13 cellular contexts compared by ENCODE assay signal in the genomic region with DNA sequence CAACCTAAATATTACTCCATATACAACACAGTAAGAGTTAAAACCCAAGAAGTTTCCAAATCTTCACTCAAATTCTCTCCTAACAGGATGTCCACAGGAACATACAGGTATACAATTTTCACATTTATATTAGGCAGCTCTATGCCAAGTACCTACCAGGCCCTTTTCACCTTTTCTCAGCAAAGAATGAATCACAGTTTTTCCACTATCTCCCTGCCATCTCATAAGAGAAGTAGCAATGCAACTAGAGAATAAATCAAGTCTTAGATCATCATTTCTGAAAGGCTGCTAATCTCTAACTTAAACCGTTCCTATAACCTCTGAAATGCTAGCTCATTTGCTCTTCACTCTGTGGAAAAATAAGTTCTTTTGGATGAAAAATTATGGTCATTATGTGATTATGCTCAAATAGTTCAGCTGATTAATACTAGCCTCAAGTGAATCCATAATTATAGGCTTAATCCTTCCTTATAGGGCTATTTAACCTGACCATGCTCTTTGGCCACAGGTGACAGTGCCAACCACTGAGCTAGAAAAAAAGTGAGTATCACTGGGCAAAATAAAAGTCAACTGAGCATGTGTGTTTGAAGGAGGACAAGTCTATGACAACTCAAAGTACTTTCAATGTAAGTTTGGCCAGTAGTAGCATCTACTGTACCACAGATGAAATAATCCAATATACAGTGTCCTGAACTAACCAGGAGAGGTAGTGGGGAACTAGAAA.
DNase-seq lines count a peak whose midpoint lies in the region; ATAC-seq, FAIRE-seq and TF ChIP-seq lines count a peak whose summit lies in the region.
"Had no signal": no experiment of that assay in that cellular context is flagged by ENCODE, and none has a peak within 500 bp of the region (broad histone marks: within the 10 kb centered on the region; RNA-seq: fewer than 3 reads in every experiment).

No MANE protein-coding gene starts in this region.

- H3K4me3 Mint-ChIP-seq in activated CD8-positive, alpha-beta T cell treated with anti-CD3 and anti-CD28 coated beads for 36 hours, result no peak overlapping the region
- H3K4me3 Mint-ChIP-seq in activated CD8-positive, alpha-beta T cell treated with anti-CD3 and anti-CD28 coated beads, Interleukin-2, amount 10 ng/mL, durations not matched to agents 7 days and 5 days, result no peak overlapping the region
- H3K4me3 Mint-ChIP-seq in stimulated activated naive CD8-positive, alpha-beta T cell treated with anti-CD3 and anti-CD28 coated beads, Interleukin-15, amount 100 ng/mL, for 72 hours, result no peak overlapping the region
- H3K4me3 Mint-ChIP-seq: nephron; T-helper 2 cell treated with Interferon-gamma antibody and Interleukin-4, amounts not matched to agents 5 μg/mL and 100 μg/mL, for 36 hours had no signal

- peak; percentile 55 for ATAC-seq in activated CD8-positive, alpha-beta T cell treated with anti-CD3 and anti-CD28 coated beads for 36 hours
- ATAC-seq in activated CD8-positive, alpha-beta T cell treated with anti-CD3 and anti-CD28 coated beads, Interleukin-2, amount 10 ng/mL, durations not matched to agents 7 days and 5 days, result no peak
- peak; percentile 22 for ATAC-seq in HG02938 (IDR thresholded peaks at IDR 0.05; ENCODE audit: unreplicated experiment)
- peak; percentile 35 for ATAC-seq in stimulated activated naive CD8-positive, alpha-beta T cell treated with anti-CD3 and anti-CD28 coated beads, Interleukin-15, amount 100 ng/mL, for 72 hours
- no peak for ATAC-seq in GM19324 (IDR thresholded peaks at IDR 0.05; ENCODE audit: low FRiP score, unreplicated experiment)

- POLR2A ChIA-PET in activated CD8-positive, alpha-beta T cell treated with anti-CD3 and anti-CD28 coated beads for 36 hours (lab: Charles Lee), result no interaction called here
- POLR2A ChIA-PET in activated CD8-positive, alpha-beta T cell treated with anti-CD3 and anti-CD28 coated beads, Interleukin-2, amount 10 ng/mL, durations not matched to agents 7 days and 5 days (lab: Charles Lee), result no interaction called here

- peak; percentile 76 for FAIRE-seq in RCC 7860 (lab: Jason Lieb, UNC)
- FAIRE-seq: frontal cortex had no signal

- in situ Hi-C loops in KBM-7 (cut with MboI; ENCODE audit: low pct_unique_long_range_greater_than_20kb, low sequenced_read_pairs), result no loop called here

- CTCF ChIA-PET in activated CD8-positive, alpha-beta T cell treated with anti-CD3 and anti-CD28 coated beads for 36 hours (lab: Charles Lee), result no interaction called here
- CTCF ChIA-PET in activated CD8-positive, alpha-beta T cell treated with anti-CD3 and anti-CD28 coated beads, Interleukin-2, amount 10 ng/mL, durations not matched to agents 7 days and 5 days (lab: Charles Lee), result interaction anchor here (0.6 kb wide), 1 partner anchor 694 kb away, joined by 4 read pairs; no protein-coding TSS in a partner anchor

- intact Hi-C loops in activated CD8-positive, alpha-beta T cell treated with anti-CD3 and anti-CD28 coated beads for 36 hours (cut with micrococcal nuclease), result no loop called here

- H3K27ac Mint-ChIP-seq in activated CD8-positive, alpha-beta T cell treated with anti-CD3 and anti-CD28 coated beads for 36 hours, result no peak overlapping the region
- no peak overlapping the region for H3K27ac Mint-ChIP-seq in activated CD8-positive, alpha-beta T cell treated with anti-CD3 and anti-CD28 coated beads, Interleukin-2, amount 10 ng/mL, durations not matched to agents 7 days and 5 days
- H3K27ac Mint-ChIP-seq in stimulated activated naive CD8-positive, alpha-beta T cell treated with anti-CD3 and anti-CD28 coated beads, Interleukin-15, amount 100 ng/mL, for 72 hours, result no peak overlapping the region
- H3K27ac Mint-ChIP-seq: nephron; T-helper 2 cell treated with Interferon-gamma antibody and Interleukin-4, amounts not matched to agents 5 μg/mL and 100 μg/mL, for 36 hours had no signal

- DNase-seq in activated CD8-positive, alpha-beta T cell treated with anti-CD3 and anti-CD28 coated beads for 36 hours, result no peak
- DNase-seq in activated CD8-positive, alpha-beta T cell treated with anti-CD3 and anti-CD28 coated beads, Interleukin-2, amount 10 ng/mL, durations not matched to agents 7 days and 5 days, result no peak
- DNase-seq in RCC 7860 (ENCODE audit: low spot score) (peak; percentile 19), KBM-7 (no peak)
- no peak for DNase-seq in stimulated activated naive CD8-positive, alpha-beta T cell treated with anti-CD3 and anti-CD28 coated beads, Interleukin-15, amount 100 ng/mL, for 72 hours
- no peak for DNase-seq in stimulated activated CD8-positive, alpha-beta memory T cell treated with anti-CD3 and anti-CD28 coated beads, Interleukin-4, amount 100 ng/mL, for 48 hours
- DNase-seq: amygdala, NCI-H2107 had no signal

- no peaks in the 10 kb centered on the region for H3K9me3 Mint-ChIP-seq in activated CD8-positive, alpha-beta T cell treated with anti-CD3 and anti-CD28 coated beads for 36 hours
- H3K9me3 Mint-ChIP-seq in activated CD8-positive, alpha-beta T cell treated with anti-CD3 and anti-CD28 coated beads, Interleukin-2, amount 10 ng/mL, durations not matched to agents 7 days and 5 days (ENCODE audit: insufficient read depth), result no peaks in the 10 kb centered on the region
- no peaks in the 10 kb centered on the region for H3K9me3 Mint-ChIP-seq in stimulated activated naive CD8-positive, alpha-beta T cell treated with anti-CD3 and anti-CD28 coated beads, Interleukin-15, amount 100 ng/mL, for 72 hours
- H3K9me3 Mint-ChIP-seq: nephron; T-helper 2 cell treated with Interferon-gamma antibody and Interleukin-4, amounts not matched to agents 5 μg/mL and 100 μg/mL, for 36 hours had no signal

- H3K27me3 Mint-ChIP-seq in activated CD8-positive, alpha-beta T cell treated with anti-CD3 and anti-CD28 coated beads for 36 hours, result no peaks in the 10 kb centered on the region
- H3K27me3 Mint-ChIP-seq in activated CD8-positive, alpha-beta T cell treated with anti-CD3 and anti-CD28 coated beads, Interleukin-2, amount 10 ng/mL, durations not matched to agents 7 days and 5 days (ENCODE audit: low read depth), result no peaks in the 10 kb centered on the region
- H3K27me3 Mint-ChIP-seq in stimulated activated naive CD8-positive, alpha-beta T cell treated with anti-CD3 and anti-CD28 coated beads, Interleukin-15, amount 100 ng/mL, for 72 hours, result no peaks in the 10 kb centered on the region

- TF ChIP-seq CTCF in activated CD8-positive, alpha-beta T cell treated with anti-CD3 and anti-CD28 coated beads for 36 hours (IDR thresholded peaks at IDR 0.05), result no peak

- H3K4me1 Mint-ChIP-seq in activated CD8-positive, alpha-beta T cell treated with anti-CD3 and anti-CD28 coated beads for 36 hours (ENCODE audit: low read depth), result no peaks in the 10 kb centered on the region
- no peaks in the 10 kb centered on the region for H3K4me1 Mint-ChIP-seq in activated CD8-positive, alpha-beta T cell treated with anti-CD3 and anti-CD28 coated beads, Interleukin-2, amount 10 ng/mL, durations not matched to agents 7 days and 5 days (ENCODE audit: low read depth)
- no peaks in the 10 kb centered on the region for H3K4me1 Mint-ChIP-seq in stimulated activated naive CD8-positive, alpha-beta T cell treated with anti-CD3 and anti-CD28 coated beads, Interleukin-15, amount 100 ng/mL, for 72 hours
- H3K4me1 Mint-ChIP-seq: nephron had no signal

- H3K36me3 Mint-ChIP-seq in activated CD8-positive, alpha-beta T cell treated with anti-CD3 and anti-CD28 coated beads for 36 hours (ENCODE audit: low read depth), result no peaks in the 10 kb centered on the region
- no peaks in the 10 kb centered on the region for H3K36me3 Mint-ChIP-seq in activated CD8-positive, alpha-beta T cell treated with anti-CD3 and anti-CD28 coated beads, Interleukin-2, amount 10 ng/mL, durations not matched to agents 7 days and 5 days (ENCODE audit: low read depth)

Comparison
In these comparisons a context has a peak if more than half of its experiments do, and no peak if none do; other contexts are left out.
1. ATAC-seq: peak in activated CD8-positive, alpha-beta T cell treated with anti-CD3 and anti-CD28 coated beads for 36 hours (single experiment), HG02938 (single experiment) and stimulated activated naive CD8-positive, alpha-beta T cell treated with anti-CD3 and anti-CD28 coated beads, Interleukin-15, amount 100 ng/mL, for 72 hours (single experiment); none in activated CD8-positive, alpha-beta T cell treated with anti-CD3 and anti-CD28 coated beads, Interleukin-2, amount 10 ng/mL, durations not matched to agents 7 days and 5 days (single experiment) and GM19324 (single experiment).